In the genomic region with DNA sequence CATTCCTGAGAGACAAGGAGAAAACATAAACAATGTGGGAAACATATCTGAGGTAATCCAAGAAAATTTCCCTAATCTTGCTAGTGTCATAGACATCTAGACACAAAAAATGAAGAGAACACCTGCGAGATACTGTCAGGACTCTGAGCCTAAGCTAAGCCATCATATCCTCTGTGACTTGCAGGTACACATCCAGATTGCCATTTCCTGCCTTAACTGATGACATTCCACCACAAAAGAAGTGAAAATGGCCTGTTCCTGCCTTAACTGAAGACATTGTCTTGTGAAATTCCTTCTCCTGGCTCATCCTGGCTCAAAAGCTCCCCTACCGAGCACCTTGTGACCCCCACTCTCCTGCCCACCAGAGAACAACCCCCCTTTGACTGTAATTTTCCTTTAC, we compare ENCODE assay signal across 11 cellular contexts. TPM values are rescaled to one million over a fixed set of nuclear protein-coding genes. Genes with fewer than 3 reads are reported as not detected.
"Had no signal": no experiment of that assay in that cellular context is flagged by ENCODE, and none has a peak within 500 bp of the region (broad histone marks: within the 10 kb centered on the region; RNA-seq: fewer than 3 reads in every experiment).

No MANE protein-coding gene starts in this region.

RNA-seq across cellular contexts. Expression of a gene that starts 13.9 kb away (rescaled TPM):
- total RNA-seq: activated CD4-positive, alpha-beta memory T cell treated with anti-CD3 and anti-CD28 coated beads, Interleukin-2, amount 10 ng/mL, durations not matched to agents 7 days and 5 days; activated CD4-positive, alpha-beta T cell treated with anti-CD3 and anti-CD28 coated beads for 36 hours; activated CD4-positive, alpha-beta T cell treated with anti-CD3 and anti-CD28 coated beads, Interleukin-2, amount 10 ng/mL, durations not matched to agents 7 days and 5 days; activated CD8-positive, alpha-beta memory T cell treated with anti-CD3 and anti-CD28 coated beads, Interleukin-2, amount 10 ng/mL, durations not matched to agents 7 days and 5 days; activated CD8-positive, alpha-beta T cell treated with anti-CD3 and anti-CD28 coated beads, Interleukin-2, amount 10 ng/mL, durations not matched to agents 7 days and 5 days; activated naive CD8-positive, alpha-beta T cell treated with anti-CD3 and anti-CD28 coated beads, Interleukin-2, amount 10 ng/mL, durations not matched to agents 7 days and 5 days; activated T-helper 2 cell treated with anti-CD3 and anti-CD28 coated beads, Interferon-gamma antibody, Interleukin-2, Interleukin-4, amounts not matched to agents 10 μg/mL and 5 μg/mL and 100 μg/mL, durations not matched to agents 14 hours and 24 hours and 36 hours; ascending aorta; bronchial epithelial cell had no signal
- polyA plus RNA-seq: adipose tissue, cardiac muscle cell had no signal
